20 cellular contexts compared by ENCODE assay signal in genomic region chr2:100241236-100241635, GRCh38.
"Had no signal": no experiment of that assay in that cellular context is flagged by ENCODE, and none has a peak within 500 bp of the region (broad histone marks: within the 10 kb centered on the region; RNA-seq: fewer than 3 reads in every experiment).

No MANE protein-coding gene starts in this region.

- H3K36me3 ChIP-seq: MG63, SJSA1 had no signal

- H3K4me1 ChIP-seq: SJSA1 had no signal

- H3K9me3 ChIP-seq: SJSA1 had no signal

- H3K27me3 ChIP-seq: MG63, SJSA1 had no signal

- DNase-seq: Karpas-422, KG1, MG63, NCI-H1092 treated with DMSO at 0.1 percent for 48 hours, NCI-H1436, NCI-H187, NCI-H2029, NCI-H2081 treated with DMSO at 0.1 percent for 48 hours, NCI-H2171, NCI-H226, NCI-H446, NCI-H510A, NCI-H524 treated with DMSO at 0.1 percent for 48 hours, NCI-H69, NCI-H774, Right ventricle myocardium superior, RPMI8226, SIG-M5 had no signal

- H3K27ac ChIP-seq: SJSA1, SK-N-MC had no signal

- H3K4me3 ChIP-seq: MG63, SJSA1, SK-N-MC had no signal
